Comparison of ENCODE assay signal across 2 cellular contexts in genomic region chr16:89913408-89914387, GRCh38.
TF ChIP-seq lines count a peak whose summit lies in the region.

No MANE protein-coding gene starts in this region.

TF ChIP-seq in IMR-90, 13 proteins besides CTCF, POLR2A, EP300 and RAD21:
- no peak for TF ChIP-seq MXI1 (IDR thresholded peaks at IDR 0.05; ENCODE audit: borderline replicate concordance, low read depth, low read length)
- TF ChIP-seq MAFK (IDR thresholded peaks at IDR 0.05; ENCODE audit: low read depth, low read length) = no peak

TF ChIP-seq in H1, 55 proteins besides CTCF, POLR2A, EP300 and RAD21:
- TF ChIP-seq KDM5A (IDR thresholded peaks at IDR 0.05; ENCODE audit: low read length) (no peak), SIX5 (IDR thresholded peaks at IDR 0.05; ENCODE audit: low read depth, low read length) (no peak), PHF8 (conservative IDR thresholded peaks at IDR 0.05; ENCODE audit: low read depth, low read length) (no peak), RNF2 (IDR thresholded peaks at IDR 0.05; ENCODE audit: borderline replicate concordance, low read depth, low read length, missing control alignments, poor library complexity, severe bottlenecking) (no peak), SIN3A (conservative IDR thresholded peaks at IDR 0.05 in 1 of 2, IDR thresholded peaks at IDR 0.05 in 1 of 2; ENCODE audit: low read depth in 1 of 2, low read length in 2 of 2) (no peak), ATF2 (IDR thresholded peaks at IDR 0.05; ENCODE audit: low read length) (no peak), JUND (IDR thresholded peaks at IDR 0.05; ENCODE audit: low read length) (no peak), TEAD4 (IDR thresholded peaks at IDR 0.05; ENCODE audit: low read depth, low read length) (no peak), SP1 (IDR thresholded peaks at IDR 0.05; ENCODE audit: low read depth, low read length) (no peak), CEBPB (IDR thresholded peaks at IDR 0.05; ENCODE audit: low read depth, low read length) (no peak), GTF2F1 (IDR thresholded peaks at IDR 0.05; ENCODE audit: borderline replicate concordance, low read depth, low read length) (no peak), ZNF274 (IDR thresholded peaks at IDR 0.05; ENCODE audit: borderline replicate concordance, extremely low read depth, low read length) (no peak), SIRT6 (IDR thresholded peaks at IDR 0.05; ENCODE audit: low read length) (no peak), GABPA (IDR thresholded peaks at IDR 0.05; ENCODE audit: borderline replicate concordance, insufficient read depth, low read length) (no peak), SP2 (IDR thresholded peaks at IDR 0.05; ENCODE audit: low read length) (no peak), CHD2 (IDR thresholded peaks at IDR 0.05; ENCODE audit: low read length) (no peak), TAF1 (IDR thresholded peaks at IDR 0.05; ENCODE audit: low read depth, low read length) (no peak), RBBP5 (IDR thresholded peaks at IDR 0.05; ENCODE audit: borderline replicate concordance, low read depth, low read length) (no peak), SAP30 (IDR thresholded peaks at IDR 0.05; ENCODE audit: insufficient read depth, insufficient replicate concordance, low read length) (no peak), E2F6 (IDR thresholded peaks at IDR 0.05) (no peak)
